Comparison of ENCODE assay signal across 8 cellular contexts in the genomic region with DNA sequence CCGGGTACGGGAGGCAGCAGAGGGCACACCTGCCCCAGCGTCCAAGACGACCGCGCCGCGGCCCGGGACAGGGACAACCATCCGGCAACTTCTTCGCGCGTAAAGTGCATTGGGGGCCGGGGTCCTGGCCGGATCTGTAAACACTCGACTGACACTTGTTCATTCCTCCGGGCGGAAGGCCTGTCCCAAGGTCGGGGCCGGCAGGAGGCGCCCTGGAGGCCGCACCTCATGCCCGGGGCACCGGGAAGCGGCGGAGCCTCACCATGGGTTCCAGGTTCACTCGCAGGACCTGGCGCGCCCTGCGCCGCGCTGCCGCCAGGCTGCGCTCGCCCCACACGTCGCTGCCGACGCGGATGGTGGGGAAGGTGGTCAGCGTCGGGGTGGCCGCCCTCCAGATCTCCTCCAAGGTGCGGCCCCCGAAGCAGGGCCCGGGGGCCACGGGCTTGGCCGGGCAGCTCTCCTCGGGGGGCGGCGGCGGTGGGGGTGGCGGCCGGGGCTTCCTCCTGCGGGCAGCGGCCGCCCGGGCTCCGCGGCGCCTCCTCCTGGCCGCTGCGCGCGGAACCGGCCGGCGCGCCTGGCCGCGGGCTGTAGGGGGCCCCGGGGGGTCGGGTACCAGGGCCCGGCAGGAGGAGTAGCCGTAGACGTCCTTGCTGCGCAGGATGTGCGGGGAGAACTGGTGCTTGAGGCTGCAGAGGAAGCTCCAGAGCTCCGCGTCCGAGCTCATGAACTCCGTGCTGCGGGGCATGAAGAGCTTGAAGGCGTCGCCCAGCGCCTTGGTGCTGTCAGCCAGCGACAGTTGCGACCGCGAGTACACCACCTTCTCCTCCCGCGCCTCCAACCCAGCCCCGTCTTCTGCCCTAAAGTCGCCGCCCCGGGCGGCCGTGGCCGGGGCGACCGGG. TPM values are rescaled to one million over a fixed set of nuclear protein-coding genes. Genes with fewer than 3 reads are reported as not detected.
DNase-seq lines count a peak whose midpoint lies in the region; ATAC-seq and TF ChIP-seq lines count a peak whose summit lies in the region.

No MANE protein-coding gene starts in this region.

- POLR2A ChIA-PET in RWPE1 (lab: Yijun Ruan, JAX; ENCODE audit: low non-redundant PET): interaction anchor here (0.5 kb wide), 1 partner anchor 705 kb away, joined by 4 read pairs; no protein-coding TSS in a partner anchor

- TF ChIP-seq EP300 in suprapubic skin (IDR thresholded peaks at IDR 0.05): no peak

- CTCF ChIA-PET in RWPE1 (lab: Yijun Ruan, JAX): interaction anchor here (0.5 to 3.0 kb wide), 19 partner anchors 23 to 580 kb away, joined by 3 to 30 read pairs (median 4); no protein-coding TSS in a partner anchor

- DNase-seq in DMS53 (lab: John Stamatoyannopoulos, UW): peak; percentile 95
- peak in 75 of 76 experiments; percentile 7 to 80 (median 66) for DNase-seq in HUDEP-2 (lab: John Stamatoyannopoulos, UW; ENCODE audit: unreplicated experiment in 76 of 76)
- DNase-seq in RWPE1 (ENCODE audit: low spot score): peak; percentile 81
- DNase-seq in activated effector memory CD4-positive, alpha-beta T cell treated with anti-CD3 and anti-CD28 coated beads, Interleukin-2, amount 50 U/mL, for 16 hours: peak; percentile 92
- DNase-seq in foreskin melanocyte: peak; percentile 61
- DNase-seq in nucleus accumbens (lab: John Stamatoyannopoulos, UW): peak in 39 of 56 donors; percentile 3 to 70 (median 37)
- DNase-seq in suprapubic skin (ENCODE audit: low spot score in 2 of 2): peak; percentile 87

- peak; percentile 98 for TF ChIP-seq CTCF in RWPE1 (conservative IDR thresholded peaks at IDR 0.05; ENCODE audit: low read depth)
- TF ChIP-seq CTCF in suprapubic skin (IDR thresholded peaks at IDR 0.05): peak; percentile 39 to 81

- H3K36me3 ChIP-seq in suprapubic skin: no peaks in the 10 kb centered on the region

- no peaks in the 10 kb centered on the region for H3K9me3 ChIP-seq in suprapubic skin

- WGBS in suprapubic skin: 0% methylated on average over 20 of the region's 101 CpGs

- H3K4me3 ChIP-seq in suprapubic skin: peak overlapping the region; percentile 86

- peaks cover 17% of the 10 kb centered on the region for H3K4me1 ChIP-seq in suprapubic skin

- H3K27ac ChIP-seq in RWPE1 (peak overlapping the region; percentile 74), suprapubic skin (peak overlapping the region; percentile 95)

- ATAC-seq in GM21390 (IDR thresholded peaks at IDR 0.05; ENCODE audit: unreplicated experiment): peak; percentile 63

- no peak for TF ChIP-seq POLR2A in suprapubic skin (IDR thresholded peaks at IDR 0.05)

- H3K27me3 ChIP-seq in suprapubic skin: no peaks in the 10 kb centered on the region

RNA-seq across cellular contexts. Expression of a gene that starts 0.7 kb away (rescaled TPM):
- 10 to 100 TPM in 2 of 4 donors, 1 to 10 TPM in 2; 7.8 to 18.2 (median 12.9) TPM for total RNA-seq in suprapubic skin

Comparison
In these comparisons a context has a peak if more than half of its experiments do, and no peak if none do; other contexts are left out.
1. Peak in every context shown above with its lines: DNase-seq, ATAC-seq, H3K4me3 ChIP-seq and H3K27ac ChIP-seq.
2. DNase-seq: peak in every context shown above with its lines; median percentile 95 in DMS53; 92 in activated effector memory CD4-positive, alpha-beta T cell treated with anti-CD3 and anti-CD28 coated beads, Interleukin-2, amount 50 U/mL, for 16 hours; 87 in suprapubic skin; 81 in RWPE1; 66 in HUDEP-2; 61 in foreskin melanocyte; 37 in nucleus accumbens.